Comparison of ENCODE assay signal across 9 cellular contexts in genomic region chr1:39788426-39788757, GRCh38. TPM values are rescaled to one million over a fixed set of nuclear protein-coding genes. Genes with fewer than 3 reads are reported as not detected.
DNase-seq lines count a peak whose midpoint lies in the region; ATAC-seq and TF ChIP-seq lines count a peak whose summit lies in the region.
"Had no signal": no experiment of that assay in that cellular context is flagged by ENCODE, and none has a peak within 500 bp of the region (broad histone marks: within the 10 kb centered on the region; RNA-seq: fewer than 3 reads in every experiment).

No MANE protein-coding gene starts in this region.

- H3K79me2 ChIP-seq in neural progenitor cell (ENCODE audit: low read depth), result no peaks in the 10 kb centered on the region

- POLR2A ChIA-PET in Caco-2 (lab: Charles Lee), result interaction anchor here (0.6 kb wide), 1 partner anchor 113 kb away, joined by 3 read pairs; no protein-coding TSS in a partner anchor

- H3K36me3 Mint-ChIP-seq in Caco-2 (ENCODE audit: insufficient read depth, unreplicated experiment) (peaks cover 6% of the 10 kb centered on the region), chondrocyte (ENCODE audit: low read depth) (no peaks in the 10 kb centered on the region), neural progenitor cell (no peaks in the 10 kb centered on the region)

- intact Hi-C loops in Caco-2 (cut with micrococcal nuclease; ENCODE audit: unreplicated experiment), result no loop called here

- no peaks in the 10 kb centered on the region for H3K4me1 Mint-ChIP-seq in Caco-2 (ENCODE audit: low read depth, unreplicated experiment)
- peaks cover 3% of the 10 kb centered on the region for H3K4me1 Mint-ChIP-seq in chondrocyte (ENCODE audit: low read depth)
- peaks cover 15% of the 10 kb centered on the region for H3K4me1 Mint-ChIP-seq in neural progenitor cell

- DNase-seq in Caco-2 (no peak), chondrocyte (ENCODE audit: low spot score) (no peak), neural progenitor cell (ENCODE audit: low spot score) (no peak), occipital lobe (lab: John Stamatoyannopoulos, UW) (no peak), pons (ENCODE audit: low spot score) (no peak)
- DNase-seq: NCI-H1436 treated with DMSO at 0.1 percent for 48 hours had no signal

- no peaks in the 10 kb centered on the region for H3K9me3 ChIP-seq in Caco-2
- no peaks in the 10 kb centered on the region for H3K9me3 ChIP-seq in neural progenitor cell (ENCODE audit: low read depth)

- no TSS peak for BruUV-seq in Caco-2 (replicated peaks; lab: Mats Ljungman, UMichigan)

- TF ChIP-seq CTCF in Caco-2 (IDR thresholded peaks at IDR 0.05; ENCODE audit: insufficient read depth in 1 of 2, low read depth in 1 of 2, low read length in 1 of 2, severe bottlenecking in 1 of 2, unreplicated experiment in 1 of 2), result no peak
- TF ChIP-seq CTCF in chondrocyte (IDR thresholded peaks at IDR 0.05), result no peak
- no peak for TF ChIP-seq CTCF in neural progenitor cell (IDR thresholded peaks at IDR 0.05)

- H3K4me3 Mint-ChIP-seq in Caco-2 (ENCODE audit: unreplicated experiment) (peak overlapping the region; percentile 86), chondrocyte (ENCODE audit: unreplicated experiment) (peak overlapping the region; percentile 9), neural progenitor cell (no peak overlapping the region)

- H3K27me3 Mint-ChIP-seq in Caco-2 (ENCODE audit: insufficient read depth, unreplicated experiment) (no peaks in the 10 kb centered on the region), chondrocyte (ENCODE audit: low read depth) (peaks cover 51% of the 10 kb centered on the region), neural progenitor cell (ENCODE audit: insufficient read depth, low read depth) (peaks cover 46% of the 10 kb centered on the region)

- H3K4me1 ChIP-seq in Caco-2 (no peaks in the 10 kb centered on the region), neural progenitor cell (peaks cover 8% of the 10 kb centered on the region)

- peak overlapping the region; percentile 83 for H3K4me2 ChIP-seq in neural progenitor cell

- no peaks in the 10 kb centered on the region for H3K36me3 ChIP-seq in Caco-2 (ENCODE audit: control insufficient read depth, insufficient read depth, low read length)
- H3K36me3 ChIP-seq in neural progenitor cell, result no peaks in the 10 kb centered on the region

- no peak overlapping the region for H3K27ac Mint-ChIP-seq in Caco-2 (ENCODE audit: unreplicated experiment)
- H3K27ac Mint-ChIP-seq in chondrocyte (ENCODE audit: unreplicated experiment), result no peak overlapping the region
- H3K27ac Mint-ChIP-seq in neural progenitor cell, result no peak overlapping the region

- no peaks in the 10 kb centered on the region for H3F3A ChIP-seq in neural progenitor cell (ENCODE audit: low read depth)

- peak overlapping the region; percentile 89 for H2AFZ ChIP-seq in neural progenitor cell (replicated peaks)

- no peak overlapping the region for H3K9ac ChIP-seq in neural progenitor cell

- H3K27me3 ChIP-seq in Caco-2 (replicated peaks; ENCODE audit: control insufficient read depth, insufficient read depth, low read length), result no peaks in the 10 kb centered on the region
- peaks cover 88% of the 10 kb centered on the region for H3K27me3 ChIP-seq in neural progenitor cell

- H3K9me3 Mint-ChIP-seq in Caco-2 (ENCODE audit: unreplicated experiment), result no peaks in the 10 kb centered on the region
- no peaks in the 10 kb centered on the region for H3K9me3 Mint-ChIP-seq in chondrocyte (ENCODE audit: low read depth)
- H3K9me3 Mint-ChIP-seq in neural progenitor cell, result no peaks in the 10 kb centered on the region

- peaks cover 3% of the 10 kb centered on the region for H4K20me1 ChIP-seq in neural progenitor cell (ENCODE audit: low read depth)

- ATAC-seq in HG02571 (IDR thresholded peaks at IDR 0.05; ENCODE audit: unreplicated experiment), result peak; percentile 14
- no peak for ATAC-seq in GM18511 (IDR thresholded peaks at IDR 0.05; ENCODE audit: unreplicated experiment)
- no peak for ATAC-seq in GM18870 (IDR thresholded peaks at IDR 0.05; ENCODE audit: unreplicated experiment)

- H3K4me3 ChIP-seq in Caco-2 (ENCODE audit: low read depth, low read length) (peak overlapping the region; percentile 67), neural progenitor cell (peak overlapping the region; percentile 43)

- H3K27ac ChIP-seq in neural progenitor cell, result no peak overlapping the region

- CTCF ChIA-PET in Caco-2 (lab: Charles Lee), result no interaction called here

RNA-seq across cellular contexts. Expression of gene BMP8B, which starts 0.3 kb away (rescaled TPM):
- total RNA-seq in Caco-2 (2022) (5.8 and 5.9 TPM in 2 replicates), chondrocyte (0.07 to 0.25 TPM (median 0.18 TPM) in 3 replicates), neural progenitor cell (ENCODE audit: low replicate concordance) (0.24 and 0.28 TPM in 2 replicates), occipital lobe (0.16 TPM)

RNA-seq across cellular contexts. Expression of gene OXCT2, which starts 17.2 kb away (rescaled TPM):
- total RNA-seq in Caco-2 (2022) (4.6 and 6.4 TPM in 2 replicates), chondrocyte (0.29 to 0.72 TPM in 2 of 3 replicates, not detected in the other), neural progenitor cell (ENCODE audit: low replicate concordance) (2.1 TPM in 2 replicates), occipital lobe (0.47 TPM)

RNA-seq across cellular contexts. Expression of gene PPIE, which starts 49.7 kb away (rescaled TPM):
- total RNA-seq in Caco-2 (2022) (39.2 and 41.7 TPM in 2 replicates), chondrocyte (31.5 to 32.7 TPM (median 32.6 TPM) in 3 replicates), neural progenitor cell (ENCODE audit: low replicate concordance) (50.8 and 57.2 TPM in 2 replicates), occipital lobe (23.6 TPM)
